8 cellular contexts compared by ENCODE assay signal in the genomic region with DNA sequence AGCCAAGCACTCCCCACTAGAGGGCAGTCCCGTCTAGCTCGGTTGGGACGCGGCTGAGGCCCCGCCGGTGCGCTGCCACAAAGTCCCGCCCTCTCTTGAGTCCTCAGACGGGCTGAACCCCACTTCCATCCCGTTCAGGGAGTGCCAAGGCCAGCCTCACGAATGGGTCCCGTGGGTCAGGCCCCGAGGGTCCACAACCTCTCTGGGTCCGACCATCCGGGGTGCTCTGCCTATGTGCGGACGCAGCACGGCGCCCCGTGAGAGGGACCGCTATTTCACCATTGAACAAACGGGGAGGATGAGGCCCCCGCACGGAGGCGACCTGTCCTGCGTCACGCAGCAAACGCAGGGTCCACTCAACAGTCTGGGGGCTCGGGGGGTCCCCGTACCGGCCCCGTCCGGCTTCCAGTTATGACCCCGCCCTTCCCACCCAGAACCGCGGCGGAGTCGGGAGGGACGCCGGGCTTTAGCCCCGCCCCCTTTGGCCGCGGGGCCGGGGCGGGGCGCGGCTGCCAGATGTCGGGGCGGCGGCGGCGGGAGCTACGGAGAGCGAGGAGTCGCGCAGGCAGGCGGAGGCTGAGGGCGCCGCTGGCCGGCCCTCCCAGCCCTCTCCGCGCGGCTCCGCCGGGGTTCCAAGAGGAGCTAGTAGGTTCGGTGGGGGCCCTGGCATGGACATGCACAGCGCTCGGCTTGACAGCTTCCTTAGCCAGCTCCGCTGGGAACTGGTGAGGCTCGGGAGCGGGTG. TPM values are rescaled to one million over a fixed set of nuclear protein-coding genes. Genes with fewer than 3 reads are reported as not detected.
DNase-seq lines count a peak whose midpoint lies in the region; ATAC-seq and TF ChIP-seq lines count a peak whose summit lies in the region.

A gene (plus strand): TSS at position 543 of the 745 bp plus-strand sequence. CDS start 132 bp downstream, at position 675.

- TF ChIP-seq EP300 in Ishikawa (IDR thresholded peaks at IDR 0.05; ENCODE audit: borderline replicate concordance), result no peak; the same call in 1 of the 2 replicates
- TF ChIP-seq EP300 in stomach (IDR thresholded peaks at IDR 0.05), result no peak

- intact Hi-C loops in stomach (cut with DNase I; ENCODE audit: low total_unique reads), result loop anchor here (2.0 kb wide), 1 partner anchor 36 kb away; no protein-coding TSS in a partner anchor

- no peaks in the 10 kb centered on the region for H3K9me3 Mint-ChIP-seq in neural crest cell

- peaks cover 40 to 71% (median 57%) of the 10 kb centered on the region in 4 donors for H3K4me1 ChIP-seq in stomach

- peaks cover 50% of the 10 kb centered on the region for H3K4me1 Mint-ChIP-seq in neural crest cell

- peak; percentile 80 for TF ChIP-seq CTCF in fibroblast of villous mesenchyme (IDR thresholded peaks at IDR 0.05; ENCODE audit: insufficient read depth, low read depth, low read length)
- peak; percentile 92 for TF ChIP-seq CTCF in neural crest cell (conservative IDR thresholded peaks at IDR 0.05)
- peak in 4 of 7 experiments; percentile 81 to 87 (median 84) for TF ChIP-seq CTCF in stomach (IDR thresholded peaks at IDR 0.05)

- TF ChIP-seq POLR2A in stomach (IDR thresholded peaks at IDR 0.05), result no peak

- H3K27ac ChIP-seq in stomach, result peak within 1 kb of the TSS; percentile 85 to 94 (median 89)

- H3K4me3 Mint-ChIP-seq in neural crest cell, result peak within 1 kb of the TSS; percentile 93

- H3K36me3 Mint-ChIP-seq in neural crest cell (ENCODE audit: low read depth), result no peaks in the 10 kb centered on the region

- ATAC-seq in GM21528 (IDR thresholded peaks at IDR 0.05; ENCODE audit: low FRiP score, unreplicated experiment), result peak; percentile 57

- H3K4me3 ChIP-seq in fibroblast of villous mesenchyme (ENCODE audit: low read depth, low read length) (peak within 1 kb of the TSS; percentile 93), stomach (peak within 1 kb of the TSS; percentile 83 to 89 (median 86))

- H3K36me3 ChIP-seq in stomach, result peaks cover 0 to 6% (median 0%) of the 10 kb centered on the region in 4 donors

- peak within 1 kb of the TSS; percentile 87 for H3K27ac Mint-ChIP-seq in neural crest cell (ENCODE audit: unreplicated experiment)

- DNase-seq in DMS79 (lab: John Stamatoyannopoulos, UW) (peak; percentile 56), RPMI8226 (peak; percentile 92), fibroblast of villous mesenchyme (ENCODE audit: low read depth) (peak; percentile 83), neural crest cell (ENCODE audit: low read depth, low spot score) (peak; percentile 93), stomach (peak; percentile 91)
- DNase-seq in activated effector memory CD4-positive, alpha-beta T cell treated with anti-CD3 and anti-CD28 coated beads, Interleukin-2, amount 50 U/mL, for 16 hours, result peak; percentile 95

- H3K9me3 ChIP-seq in stomach, result no peaks in the 10 kb centered on the region

- H3K27me3 ChIP-seq in stomach, result no peaks in the 10 kb centered on the region

- WGBS in stomach, 5 donors, result 0 to 1% (median 0%) methylated on average over 30 to 71 of the region's 71 CpGs

- TF ChIP-seq RAD21 in Ishikawa (IDR thresholded peaks at IDR 0.05; ENCODE audit: low read depth), result peak; percentile 89

- peaks cover 34% of the 10 kb centered on the region for H3K27me3 Mint-ChIP-seq in neural crest cell (ENCODE audit: low read depth)

TF ChIP-seq in Ishikawa, 13 proteins besides CTCF, POLR2A, EP300 and RAD21:
- TF ChIP-seq ZBTB7A (IDR thresholded peaks at IDR 0.05; ENCODE audit: low read depth) (peak; percentile 76; the same call in 1 of the 2 replicates), TEAD4 (IDR thresholded peaks at IDR 0.05) (no peak), YY1 (IDR thresholded peaks at IDR 0.05; ENCODE audit: low read depth) (0 out of 2 replicates have a peak, but pooled peaks have one; percentile 15)
- TF ChIP-seq, protein P1, sequence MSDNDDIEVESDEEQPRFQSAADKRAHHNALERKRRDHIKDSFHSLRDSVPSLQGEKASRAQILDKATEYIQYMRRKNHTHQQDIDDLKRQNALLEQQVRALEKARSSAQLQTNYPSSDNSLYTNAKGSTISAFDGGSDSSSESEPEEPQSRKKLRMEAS (IDR thresholded peaks at IDR 0.05), result peak; percentile 43

RNA-seq across cellular contexts. Expression of the gene that starts here (rescaled TPM):
- total RNA-seq in fibroblast of villous mesenchyme (4.7 and 11.0 TPM in 2 replicates), neural crest cell (15.5 and 17.3 TPM in 2 replicates), stomach (1 to 10 TPM in 3 of 5 donors, not detected in 2; 1.8 to 3.3 (median 2.3) TPM)
- polyA plus RNA-seq in stomach, result 10 to 100 TPM in 1 of 3 donors, 1 to 10 TPM in 2; 4.4 to 15.0 (median 5.5) TPM

Comparison
In these comparisons a context has a peak if more than half of its experiments do, and no peak if none do; other contexts are left out.
1. Peak in every context shown above with its lines: DNase-seq, ATAC-seq, H3K4me3 ChIP-seq and H3K27ac ChIP-seq.